24 cellular contexts compared by ENCODE assay signal in genomic region chr3:14166877-14167605, GRCh38. TPM values are rescaled to one million over a fixed set of nuclear protein-coding genes. Genes with fewer than 3 reads are reported as not detected.
DNase-seq lines count a peak whose midpoint lies in the region; ATAC-seq and TF ChIP-seq lines count a peak whose summit lies in the region.
"Had no signal": no experiment of that assay in that cellular context is flagged by ENCODE, and none has a peak within 500 bp of the region (broad histone marks: within the 10 kb centered on the region; RNA-seq: fewer than 3 reads in every experiment).

No MANE protein-coding gene starts in this region.

- POLR2A ChIA-PET in CD4-positive, alpha-beta memory T cell (lab: Charles Lee; ENCODE audit: partially characterized antibody): interaction anchor here (1.4 to 3.1 kb wide), 2 partner anchors 8 to 11 kb away, joined by 7 to 19 read pairs; partner anchors contain the start of genes LSM3 and XPC
- POLR2A ChIA-PET in activated CD8-positive, alpha-beta T cell treated with anti-CD3 and anti-CD28 coated beads, Interleukin-2, amount 10 ng/mL, durations not matched to agents 7 days and 5 days (lab: Charles Lee): interaction anchor here (0.7 to 1.5 kb wide), 3 partner anchors 9 to 12 kb away, joined by 3 to 9 read pairs (median 3); partner anchors contain the start of genes LSM3 and XPC

- H3K36me3 ChIP-seq in CD4-positive, alpha-beta memory T cell (ENCODE audit: insufficient read depth, low read length): peaks cover 97% of the 10 kb centered on the region

- in situ Hi-C loops in SK-MEL-5 (cut with HindIII; ENCODE audit: low pct_unique_long_range_greater_than_20kb, low sequenced_read_pairs): no loop called here

- intact Hi-C loops in CD4-positive, alpha-beta memory T cell (cut with micrococcal nuclease): no loop called here

- no peaks in the 10 kb centered on the region for H3K4me1 ChIP-seq in CD4-positive, alpha-beta memory T cell (ENCODE audit: insufficient read depth, low read length)
- H3K4me1 ChIP-seq: lower lobe of right lung, SJCRH30, transverse colon had no signal

- H3K9me3 Mint-ChIP-seq in CD4-positive, alpha-beta memory T cell: peaks cover 0 to 8% (median 3%) of the 10 kb centered on the region in 8 donors
- peaks cover 4 to 7% of the 10 kb centered on the region in 2 donors for H3K9me3 Mint-ChIP-seq in stimulated activated naive B cell treated with anti-CD40 and anti-IgM and Interleukin-4, amounts not matched to agents 10 μg/mL and 1 μg/mL and 100 μg/mL, for 72 hours
- H3K9me3 Mint-ChIP-seq in activated CD8-positive, alpha-beta T cell treated with anti-CD3 and anti-CD28 coated beads, Interleukin-2, amount 10 ng/mL, durations not matched to agents 7 days and 5 days (ENCODE audit: insufficient read depth): peaks cover 7% of the 10 kb centered on the region

- H3K4me3 Mint-ChIP-seq in CD4-positive, alpha-beta memory T cell: no peak overlapping the region
- no peak overlapping the region for H3K4me3 Mint-ChIP-seq in stimulated activated naive B cell treated with anti-CD40 and anti-IgM and Interleukin-4, amounts not matched to agents 10 μg/mL and 1 μg/mL and 100 μg/mL, for 72 hours
- no peak overlapping the region for H3K4me3 Mint-ChIP-seq in activated CD8-positive, alpha-beta T cell treated with anti-CD3 and anti-CD28 coated beads, Interleukin-2, amount 10 ng/mL, durations not matched to agents 7 days and 5 days
- H3K4me3 Mint-ChIP-seq: activated naive CD4-positive, alpha-beta T cell treated with anti-CD3 and anti-CD28 coated beads, Interleukin-2, amount 50 U/mL, for 24 hours; B cell had no signal

- TF ChIP-seq CTCF in epithelial cell of esophagus (IDR thresholded peaks at IDR 0.05; ENCODE audit: insufficient read depth, low read depth, low read length, missing control alignments): no peak

- H3K27me3 ChIP-seq in CD4-positive, alpha-beta memory T cell (ENCODE audit: insufficient read depth, low read length): no peaks in the 10 kb centered on the region
- H3K27me3 ChIP-seq: neutrophil, SJCRH30, transverse colon had no signal

- CTCF ChIA-PET in CD4-positive, alpha-beta memory T cell (lab: Charles Lee; ENCODE audit: partially characterized antibody): interaction anchor here (1.5 kb wide), 1 partner anchor 36 kb away, joined by 3 read pairs; no protein-coding TSS in a partner anchor
- CTCF ChIA-PET in activated CD8-positive, alpha-beta T cell treated with anti-CD3 and anti-CD28 coated beads, Interleukin-2, amount 10 ng/mL, durations not matched to agents 7 days and 5 days (lab: Charles Lee): no interaction called here

- H3K27me3 Mint-ChIP-seq in CD4-positive, alpha-beta memory T cell: no peaks in the 10 kb centered on the region
- H3K27me3 Mint-ChIP-seq in stimulated activated naive B cell treated with anti-CD40 and anti-IgM and Interleukin-4, amounts not matched to agents 10 μg/mL and 1 μg/mL and 100 μg/mL, for 72 hours: no peaks in the 10 kb centered on the region
- no peaks in the 10 kb centered on the region for H3K27me3 Mint-ChIP-seq in activated CD8-positive, alpha-beta T cell treated with anti-CD3 and anti-CD28 coated beads, Interleukin-2, amount 10 ng/mL, durations not matched to agents 7 days and 5 days (ENCODE audit: low read depth)
- H3K27me3 Mint-ChIP-seq: activated naive CD4-positive, alpha-beta T cell treated with anti-CD3 and anti-CD28 coated beads, Interleukin-2, amount 50 U/mL, for 24 hours; B cell had no signal

- DNase-seq in CD4-positive, alpha-beta memory T cell: no peak
- peak; percentile 38 for DNase-seq in SK-MEL-5 (ENCODE audit: low read depth, low spot score)
- peak; percentile 67 for DNase-seq in epithelial cell of esophagus (ENCODE audit: low read depth)
- DNase-seq in mesenteric fat pad (ENCODE audit: low spot score): peak; percentile 45
- no peak for DNase-seq in stimulated activated naive B cell treated with anti-CD40 and anti-IgM and Interleukin-4, amounts not matched to agents 10 μg/mL and 1 μg/mL and 100 μg/mL, for 72 hours
- DNase-seq in caudate nucleus (lab: John Stamatoyannopoulos, UW): no peak
- DNase-seq in activated CD8-positive, alpha-beta T cell treated with anti-CD3 and anti-CD28 coated beads, Interleukin-2, amount 10 ng/mL, durations not matched to agents 7 days and 5 days: no peak
- DNase-seq: activated CD4-positive, alpha-beta T cell treated with anti-CD3 and anti-CD28 coated beads for 1 hour; H7; hypothalamus; lower lobe of right lung; NCI-H1436 treated with DMSO at 0.1 percent for 48 hours; NCI-H510A; PC-9; SJCRH30; stimulated activated CD4-positive, alpha-beta T cell treated with anti-CD3 and anti-CD28 coated beads, Interleukin-4, amount 100 ng/mL, for 1 hour; T-helper 1 cell; transverse colon had no signal

- ATAC-seq in stimulated activated naive B cell treated with anti-CD40 and anti-IgM and Interleukin-4, amounts not matched to agents 10 μg/mL and 1 μg/mL and 100 μg/mL, for 72 hours (replicated peaks): no peak
- ATAC-seq in HG02870 (IDR thresholded peaks at IDR 0.05; ENCODE audit: unreplicated experiment): no peak
- ATAC-seq in activated CD8-positive, alpha-beta T cell treated with anti-CD3 and anti-CD28 coated beads, Interleukin-2, amount 10 ng/mL, durations not matched to agents 7 days and 5 days: no peak
- ATAC-seq: A549, lower lobe of right lung had no signal

- no peaks in the 10 kb centered on the region for H3K9me3 ChIP-seq in CD4-positive, alpha-beta memory T cell (ENCODE audit: control insufficient read depth in 1 of 2, low read length in 2 of 2)
- H3K9me3 ChIP-seq: neutrophil, transverse colon had no signal

- peak overlapping the region in 4 of 7 donors; percentile 13 to 77 (median 54) for H3K27ac Mint-ChIP-seq in CD4-positive, alpha-beta memory T cell
- no peak overlapping the region for H3K27ac Mint-ChIP-seq in stimulated activated naive B cell treated with anti-CD40 and anti-IgM and Interleukin-4, amounts not matched to agents 10 μg/mL and 1 μg/mL and 100 μg/mL, for 72 hours
- no peak overlapping the region for H3K27ac Mint-ChIP-seq in activated CD8-positive, alpha-beta T cell treated with anti-CD3 and anti-CD28 coated beads, Interleukin-2, amount 10 ng/mL, durations not matched to agents 7 days and 5 days
- H3K27ac Mint-ChIP-seq: activated naive CD4-positive, alpha-beta T cell treated with anti-CD3 and anti-CD28 coated beads, Interleukin-2, amount 50 U/mL, for 24 hours; B cell had no signal

- peaks cover 13 to 43% (median 34%) of the 10 kb centered on the region in 4 donors for H3K4me1 Mint-ChIP-seq in CD4-positive, alpha-beta memory T cell
- peaks cover 10 to 20% of the 10 kb centered on the region in 2 donors for H3K4me1 Mint-ChIP-seq in stimulated activated naive B cell treated with anti-CD40 and anti-IgM and Interleukin-4, amounts not matched to agents 10 μg/mL and 1 μg/mL and 100 μg/mL, for 72 hours
- peaks cover 7% of the 10 kb centered on the region for H3K4me1 Mint-ChIP-seq in activated CD8-positive, alpha-beta T cell treated with anti-CD3 and anti-CD28 coated beads, Interleukin-2, amount 10 ng/mL, durations not matched to agents 7 days and 5 days (ENCODE audit: low read depth)

- H3K36me3 Mint-ChIP-seq in CD4-positive, alpha-beta memory T cell: peaks cover 98 to 100% of the 10 kb centered on the region in 2 donors
- H3K36me3 Mint-ChIP-seq in stimulated activated naive B cell treated with anti-CD40 and anti-IgM and Interleukin-4, amounts not matched to agents 10 μg/mL and 1 μg/mL and 100 μg/mL, for 72 hours: peaks cover 80 to 83% of the 10 kb centered on the region in 2 donors
- peaks cover 81% of the 10 kb centered on the region for H3K36me3 Mint-ChIP-seq in activated CD8-positive, alpha-beta T cell treated with anti-CD3 and anti-CD28 coated beads, Interleukin-2, amount 10 ng/mL, durations not matched to agents 7 days and 5 days (ENCODE audit: low read depth)

- no peak overlapping the region for H3K4me3 ChIP-seq in CD4-positive, alpha-beta memory T cell (ENCODE audit: low read length in 2 of 2)
- no peak overlapping the region for H3K4me3 ChIP-seq in epithelial cell of esophagus (ENCODE audit: low read length)
- H3K4me3 ChIP-seq: A549, lower lobe of right lung, PC-9, SJCRH30, smooth muscle cell, transverse colon had no signal

- H3K27ac ChIP-seq in CD4-positive, alpha-beta memory T cell (ENCODE audit: low read depth, low read length): no peak overlapping the region
- H3K27ac ChIP-seq in caudate nucleus (ENCODE audit: low read depth, low read length): no peak overlapping the region
- H3K27ac ChIP-seq: A549, lower lobe of right lung, neutrophil, PC-9, SJCRH30, transverse colon had no signal

RNA-seq across cellular contexts. Expression of gene XPC, which starts 11.4 kb away (rescaled TPM):
- total RNA-seq in CD4-positive, alpha-beta memory T cell: 100 to 1,000 TPM; 104 to 108 TPM
- 10 to 100 TPM; 32.9 to 57.5 TPM for polyA plus RNA-seq in CD4-positive, alpha-beta memory T cell
- 25.3 and 25.9 TPM in 2 replicates for total RNA-seq in SK-MEL-5 (2014; rRNA removed; shearing (Covaris generic))
- 31.3 and 39.0 TPM in 2 replicates for polyA plus RNA-seq in SK-MEL-5 (2015; cell fraction: cytosol; rRNA removed)
- 38.7 and 41.0 TPM in 2 replicates for polyA plus RNA-seq in SK-MEL-5 (2015; cell fraction: nucleus; rRNA removed)
- 24.8 TPM for total RNA-seq in mesenteric fat pad
- 10 to 100 TPM; 29.4 to 31.6 TPM for total RNA-seq in activated CD8-positive, alpha-beta T cell treated with anti-CD3 and anti-CD28 coated beads, Interleukin-2, amount 10 ng/mL, durations not matched to agents 7 days and 5 days

RNA-seq across cellular contexts. Expression of gene LSM3, which starts 11.6 kb away (rescaled TPM):
- 1 to 10 TPM; 7.2 to 8.2 TPM for total RNA-seq in CD4-positive, alpha-beta memory T cell
- polyA plus RNA-seq in CD4-positive, alpha-beta memory T cell: 10 to 100 TPM; 22.1 to 30.7 TPM
- 17.4 and 17.8 TPM in 2 replicates for total RNA-seq in SK-MEL-5 (2014; rRNA removed; shearing (Covaris generic))
- polyA plus RNA-seq in SK-MEL-5 (2015; cell fraction: cytosol; rRNA removed): 10.1 and 12.6 TPM in 2 replicates
- 2.1 and 3.1 TPM in 2 replicates for polyA plus RNA-seq in SK-MEL-5 (2015; cell fraction: nucleus; rRNA removed)
- 10.0 TPM for total RNA-seq in mesenteric fat pad
- 10 to 100 TPM; 19.2 to 20.2 TPM for total RNA-seq in activated CD8-positive, alpha-beta T cell treated with anti-CD3 and anti-CD28 coated beads, Interleukin-2, amount 10 ng/mL, durations not matched to agents 7 days and 5 days

RNA-seq across cellular contexts. Expression of gene TMEM43, which starts 42.2 kb away (rescaled TPM):
- 10 to 100 TPM; 69.3 to 69.7 TPM for total RNA-seq in CD4-positive, alpha-beta memory T cell
- 100 to 1,000 TPM in 1 of 2 donors, 10 to 100 TPM in 1; 83.8 to 143 TPM for polyA plus RNA-seq in CD4-positive, alpha-beta memory T cell
- 56.4 and 58.2 TPM in 2 replicates for total RNA-seq in SK-MEL-5 (2014; rRNA removed; shearing (Covaris generic))
- polyA plus RNA-seq in SK-MEL-5 (2015; cell fraction: cytosol; rRNA removed): 51.6 and 60.9 TPM in 2 replicates
- polyA plus RNA-seq in SK-MEL-5 (2015; cell fraction: nucleus; rRNA removed): 70.2 and 79.0 TPM in 2 replicates
- 99.3 TPM for total RNA-seq in mesenteric fat pad
- total RNA-seq in activated CD8-positive, alpha-beta T cell treated with anti-CD3 and anti-CD28 coated beads, Interleukin-2, amount 10 ng/mL, durations not matched to agents 7 days and 5 days: 10 to 100 TPM; 27.9 to 28.8 TPM

RNA-seq across cellular contexts. Expression of gene CHCHD4, which starts 42.4 kb away (rescaled TPM):
- total RNA-seq in CD4-positive, alpha-beta memory T cell: 1 to 10 TPM; 7.5 to 9.3 TPM
- 10 to 100 TPM; 17.4 to 17.5 TPM for polyA plus RNA-seq in CD4-positive, alpha-beta memory T cell
- 41.0 and 42.3 TPM in 2 replicates for total RNA-seq in SK-MEL-5 (2014; rRNA removed; shearing (Covaris generic))
- 30.3 and 34.7 TPM in 2 replicates for polyA plus RNA-seq in SK-MEL-5 (2015; cell fraction: cytosol; rRNA removed)
- polyA plus RNA-seq in SK-MEL-5 (2015; cell fraction: nucleus; rRNA removed): 5.8 and 6.7 TPM in 2 replicates
- 18.1 TPM for total RNA-seq in mesenteric fat pad
- 10 to 100 TPM; 17.3 to 18.1 TPM for total RNA-seq in activated CD8-positive, alpha-beta T cell treated with anti-CD3 and anti-CD28 coated beads, Interleukin-2, amount 10 ng/mL, durations not matched to agents 7 days and 5 days

Comparison
In these comparisons a context has a peak if more than half of its experiments do, and no peak if none do; other contexts are left out.
1. DNase-seq: peak in SK-MEL-5 (single experiment), epithelial cell of esophagus (single experiment) and mesenteric fat pad (single experiment); none in CD4-positive, alpha-beta memory T cell (0 of 5), stimulated activated naive B cell treated with anti-CD40 and anti-IgM and Interleukin-4, amounts not matched to agents 10 μg/mL and 1 μg/mL and 100 μg/mL, for 72 hours (single experiment), caudate nucleus (0 of 61) and activated CD8-positive, alpha-beta T cell treated with anti-CD3 and anti-CD28 coated beads, Interleukin-2, amount 10 ng/mL, durations not matched to agents 7 days and 5 days (single experiment).
2. H3K27ac Mint-ChIP-seq: peak in CD4-positive, alpha-beta memory T cell (4 of 7); none in stimulated activated naive B cell treated with anti-CD40 and anti-IgM and Interleukin-4, amounts not matched to agents 10 μg/mL and 1 μg/mL and 100 μg/mL, for 72 hours (single experiment) and activated CD8-positive, alpha-beta T cell treated with anti-CD3 and anti-CD28 coated beads, Interleukin-2, amount 10 ng/mL, durations not matched to agents 7 days and 5 days (single experiment).